ENCODE assay signal across 8 cellular contexts in the genomic region with DNA sequence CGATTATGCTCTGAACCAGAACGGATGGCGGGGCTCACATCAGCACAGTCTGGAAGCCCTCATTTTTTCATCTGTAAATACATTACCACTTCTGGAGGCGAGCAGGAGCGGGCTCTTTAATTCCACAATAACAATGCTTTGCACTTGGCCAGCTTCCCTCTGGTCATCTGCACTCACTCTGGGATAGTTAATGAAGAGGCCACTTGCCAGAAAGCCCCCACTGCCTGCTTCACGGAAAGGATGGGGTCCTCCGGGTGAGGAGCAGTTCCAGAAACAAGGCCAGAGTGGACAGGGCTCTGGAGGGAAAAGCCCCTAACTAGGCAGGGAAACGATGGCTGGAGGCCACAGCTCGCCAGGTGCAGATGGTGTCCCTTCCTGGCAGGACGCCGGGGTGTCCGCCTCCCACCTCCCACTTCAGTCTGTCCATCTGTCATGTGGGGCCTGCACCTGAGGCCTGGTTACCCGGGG. TPM values are rescaled to one million over a fixed set of nuclear protein-coding genes. Genes with fewer than 3 reads are reported as not detected.
DNase-seq lines count a peak whose midpoint lies in the region; ATAC-seq and TF ChIP-seq lines count a peak whose summit lies in the region.

No MANE protein-coding gene starts in this region.

- H3K27me3 ChIP-seq in cardiac muscle cell = no peaks in the 10 kb centered on the region
- no peaks in the 10 kb centered on the region for H3K27me3 ChIP-seq in liver (ENCODE audit: control insufficient read depth in 4 of 4, insufficient read depth in 4 of 4, low read length in 3 of 4)
- H3K27me3 ChIP-seq in tibial artery = no peaks in the 10 kb centered on the region

- no peak for TF ChIP-seq RAD21 in liver (IDR thresholded peaks at IDR 0.05)

- DNase-seq in cardiac muscle cell (ENCODE audit: low read depth in 1 of 2, low spot score in 1 of 2) (peak in 1 of 2 donors; percentile 78), cardiac septum (ENCODE audit: low spot score) (no peak), cardiac fibroblast (ENCODE audit: low read depth in 2 of 2) (peak; percentile 40 to 61), tibial artery (peak in 1 of 2 donors; percentile 58)
- no peak for DNase-seq in stimulated activated CD4-positive, alpha-beta T cell treated with anti-CD3 and anti-CD28 coated beads, Interleukin-4, amount 100 ng/mL, for 4 hours

- no peak for ATAC-seq in HG03354 (IDR thresholded peaks at IDR 0.05; ENCODE audit: poor library complexity, severe bottlenecking, unreplicated experiment)
- no peak for ATAC-seq in HG02763 (IDR thresholded peaks at IDR 0.05; ENCODE audit: unreplicated experiment)

- no peak for TF ChIP-seq CTCF in cardiac muscle cell (IDR thresholded peaks at IDR 0.05; ENCODE audit: low read depth, low read length)
- TF ChIP-seq CTCF in cardiac fibroblast (IDR thresholded peaks at IDR 0.05; ENCODE audit: low read depth, low read length) = no peak
- no peak for TF ChIP-seq CTCF in liver (IDR thresholded peaks at IDR 0.05; ENCODE audit: low read depth, low read length, missing input control)
- TF ChIP-seq CTCF in tibial artery (IDR thresholded peaks at IDR 0.05) = no peak

- intact Hi-C loops in cardiac septum (cut with DNase I) = loop anchor here (2.0 kb wide), 1 partner anchor 14 kb away; a partner anchor contains a TSS
- intact Hi-C loops in tibial artery (cut with DNase I; ENCODE audit: low total_unique reads) = no loop called here

- H3K36me3 ChIP-seq in cardiac muscle cell (peaks cover 3% of the 10 kb centered on the region), liver (ENCODE audit: control insufficient read depth in 4 of 4, insufficient read depth in 3 of 4, low read depth in 1 of 4, low read length in 3 of 4) (no peaks in the 10 kb centered on the region), tibial artery (no peaks in the 10 kb centered on the region)

- H3K27ac ChIP-seq in cardiac muscle cell (peak overlapping the region; percentile 88), liver (ENCODE audit: low read depth in 1 of 2, low read length in 2 of 2) (peak overlapping the region; percentile 88 to 97), tibial artery (peak overlapping the region; percentile 95 to 96)

- H3K9me3 ChIP-seq in cardiac muscle cell (ENCODE audit: low read depth) (no peaks in the 10 kb centered on the region), liver (ENCODE audit: control insufficient read depth in 4 of 4, low read length in 3 of 4) (no peaks in the 10 kb centered on the region), tibial artery (no peaks in the 10 kb centered on the region)

- 12% methylated on average over 13 of the region's 13 CpGs for WGBS in liver

- H3K4me1 ChIP-seq in cardiac muscle cell (ENCODE audit: low read depth) (peaks cover 45% of the 10 kb centered on the region), liver (ENCODE audit: control insufficient read depth in 4 of 4, insufficient read depth in 4 of 4, low read length in 3 of 4) (peaks cover 25 to 51% (median 42%) of the 10 kb centered on the region in 4 donors), tibial artery (peaks cover 5 to 74% (median 57%) of the 10 kb centered on the region in 4 donors)

- peak overlapping the region; percentile 36 to 93 for H3K9ac ChIP-seq in liver (ENCODE audit: low read depth in 1 of 2, low read length in 2 of 2)

- H3K4me3 ChIP-seq in cardiac muscle cell (peak overlapping the region; percentile 99), cardiac fibroblast (replicated peaks in 1 of 2; ENCODE audit: low read depth in 2 of 2, low read length in 2 of 2) (peak overlapping the region; percentile 96 to 98), liver (ENCODE audit: low read depth in 1 of 3, low read length in 3 of 3) (peak overlapping the region; percentile 79 to 88 (median 86)), tibial artery (peak overlapping the region; percentile 84 to 96)

TF ChIP-seq in liver, 16 proteins besides CTCF, POLR2A, EP300 and RAD21:
- TF ChIP-seq GABPA (IDR thresholded peaks at IDR 0.05 in 1 of 2, conservative IDR thresholded peaks at IDR 0.05 in 1 of 2) (no peak), NR2F2 (IDR thresholded peaks at IDR 0.05) (no peak), JUND (IDR thresholded peaks at IDR 0.05) (no peak), TAF1 (conservative IDR thresholded peaks at IDR 0.05) (no peak), HNF4A (conservative IDR thresholded peaks at IDR 0.05) (no peak), HNF4G (IDR thresholded peaks at IDR 0.05) (no peak), FOXA1 (IDR thresholded peaks at IDR 0.05) (no peak), EGR1 (IDR thresholded peaks at IDR 0.05; ENCODE audit: low read depth in 2 of 2) (no peak), FOXA2 (IDR thresholded peaks at IDR 0.05) (no peak), RXRA (IDR thresholded peaks at IDR 0.05) (no peak), SP1 (IDR thresholded peaks at IDR 0.05) (no peak), YY1 (IDR thresholded peaks at IDR 0.05) (no peak)
- TF ChIP-seq, protein P1, sequence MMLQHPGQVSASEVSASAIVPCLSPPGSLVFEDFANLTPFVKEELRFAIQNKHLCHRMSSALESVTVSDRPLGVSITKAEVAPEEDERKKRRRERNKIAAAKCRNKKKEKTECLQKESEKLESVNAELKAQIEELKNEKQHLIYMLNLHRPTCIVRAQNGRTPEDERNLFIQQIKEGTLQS (IDR thresholded peaks at IDR 0.05) = no peak
- TF ChIP-seq, protein P2, sequence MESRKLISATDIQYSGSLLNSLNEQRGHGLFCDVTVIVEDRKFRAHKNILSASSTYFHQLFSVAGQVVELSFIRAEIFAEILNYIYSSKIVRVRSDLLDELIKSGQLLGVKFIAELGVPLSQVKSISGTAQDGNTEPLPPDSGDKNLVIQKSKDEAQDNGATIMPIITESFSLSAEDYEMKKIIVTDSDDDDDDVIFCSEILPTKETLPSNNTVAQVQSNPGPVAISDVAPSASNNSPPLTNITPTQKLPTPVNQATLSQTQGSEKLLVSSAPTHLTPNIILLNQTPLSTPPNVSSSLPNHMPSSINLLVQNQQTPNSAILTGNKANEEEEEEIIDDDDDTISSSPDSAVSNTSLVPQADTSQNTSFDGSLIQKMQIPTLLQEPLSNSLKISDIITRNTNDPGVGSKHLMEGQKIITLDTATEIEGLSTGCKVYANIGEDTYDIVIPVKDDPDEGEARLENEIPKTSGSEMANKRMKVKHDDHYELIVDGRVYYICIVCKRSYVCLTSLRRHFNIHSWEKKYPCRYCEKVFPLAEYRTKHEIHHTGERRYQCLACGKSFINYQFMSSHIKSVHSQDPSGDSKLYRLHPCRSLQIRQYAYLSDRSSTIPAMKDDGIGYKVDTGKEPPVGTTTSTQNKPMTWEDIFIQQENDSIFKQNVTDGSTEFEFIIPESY (IDR thresholded peaks at IDR 0.05) = no peak
- TF ChIP-seq, protein P3, sequence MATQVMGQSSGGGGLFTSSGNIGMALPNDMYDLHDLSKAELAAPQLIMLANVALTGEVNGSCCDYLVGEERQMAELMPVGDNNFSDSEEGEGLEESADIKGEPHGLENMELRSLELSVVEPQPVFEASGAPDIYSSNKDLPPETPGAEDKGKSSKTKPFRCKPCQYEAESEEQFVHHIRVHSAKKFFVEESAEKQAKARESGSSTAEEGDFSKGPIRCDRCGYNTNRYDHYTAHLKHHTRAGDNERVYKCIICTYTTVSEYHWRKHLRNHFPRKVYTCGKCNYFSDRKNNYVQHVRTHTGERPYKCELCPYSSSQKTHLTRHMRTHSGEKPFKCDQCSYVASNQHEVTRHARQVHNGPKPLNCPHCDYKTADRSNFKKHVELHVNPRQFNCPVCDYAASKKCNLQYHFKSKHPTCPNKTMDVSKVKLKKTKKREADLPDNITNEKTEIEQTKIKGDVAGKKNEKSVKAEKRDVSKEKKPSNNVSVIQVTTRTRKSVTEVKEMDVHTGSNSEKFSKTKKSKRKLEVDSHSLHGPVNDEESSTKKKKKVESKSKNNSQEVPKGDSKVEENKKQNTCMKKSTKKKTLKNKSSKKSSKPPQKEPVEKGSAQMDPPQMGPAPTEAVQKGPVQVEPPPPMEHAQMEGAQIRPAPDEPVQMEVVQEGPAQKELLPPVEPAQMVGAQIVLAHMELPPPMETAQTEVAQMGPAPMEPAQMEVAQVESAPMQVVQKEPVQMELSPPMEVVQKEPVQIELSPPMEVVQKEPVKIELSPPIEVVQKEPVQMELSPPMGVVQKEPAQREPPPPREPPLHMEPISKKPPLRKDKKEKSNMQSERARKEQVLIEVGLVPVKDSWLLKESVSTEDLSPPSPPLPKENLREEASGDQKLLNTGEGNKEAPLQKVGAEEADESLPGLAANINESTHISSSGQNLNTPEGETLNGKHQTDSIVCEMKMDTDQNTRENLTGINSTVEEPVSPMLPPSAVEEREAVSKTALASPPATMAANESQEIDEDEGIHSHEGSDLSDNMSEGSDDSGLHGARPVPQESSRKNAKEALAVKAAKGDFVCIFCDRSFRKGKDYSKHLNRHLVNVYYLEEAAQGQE (IDR thresholded peaks at IDR 0.05) = no peak
- TF ChIP-seq, protein P4, sequence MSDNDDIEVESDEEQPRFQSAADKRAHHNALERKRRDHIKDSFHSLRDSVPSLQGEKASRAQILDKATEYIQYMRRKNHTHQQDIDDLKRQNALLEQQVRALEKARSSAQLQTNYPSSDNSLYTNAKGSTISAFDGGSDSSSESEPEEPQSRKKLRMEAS (IDR thresholded peaks at IDR 0.05) = no peak

RNA-seq across cellular contexts. Expression of a gene that starts 13.1 kb away (rescaled TPM):
- total RNA-seq in cardiac muscle cell (105 and 121 TPM in 2 replicates), cardiac septum (80.3 TPM), liver (10 to 100 TPM; 10.1 to 32.2 TPM)
- polyA plus RNA-seq in cardiac muscle cell (83.7 and 106 TPM in 2 replicates), liver (10 to 100 TPM; 11.3 to 29.0 TPM)

RNA-seq across cellular contexts. Expression of a gene that starts 45.8 kb away (rescaled TPM):
- total RNA-seq in cardiac muscle cell (not detected in 2 replicates), cardiac septum (not detected), liver (not detected)
- polyA plus RNA-seq in cardiac muscle cell (0.22 and 1.1 TPM in 2 replicates), liver (not detected)

RNA-seq across cellular contexts. Expression of a gene that starts 57.6 kb away (rescaled TPM):
- total RNA-seq in cardiac muscle cell (0.63 TPM in 1 of 2 replicates, not detected in the other), cardiac septum (not detected), liver (under 1 TPM in 1 of 2 donors, not detected in 1; 0.33 TPM)
- polyA plus RNA-seq in cardiac muscle cell (0.76 TPM in 1 of 2 replicates, not detected in the other), liver (under 1 TPM in 1 of 2 donors, not detected in 1; 0.09 TPM)

Comparison
In these comparisons a context has a peak if more than half of its experiments do, and no peak if none do; other contexts are left out.
1. DNase-seq: peak in cardiac fibroblast (2 of 2); none in cardiac septum (single experiment) and stimulated activated CD4-positive, alpha-beta T cell treated with anti-CD3 and anti-CD28 coated beads, Interleukin-4, amount 100 ng/mL, for 4 hours (0 of 2).
2. Peak in every context shown above with its lines, with median percentiles within 50 percentile points of each other: H3K27ac ChIP-seq and H3K4me3 ChIP-seq.